Comparison of ENCODE assay signal across 8 cellular contexts in genomic region chr2:152421521-152422367, GRCh38.
A peak's percentile ranks its signal among the peaks of the same experiment; 100 is the strongest.
DNase-seq lines count a peak whose midpoint lies in the region; ATAC-seq and TF ChIP-seq lines count a peak whose summit lies in the region.

No MANE protein-coding gene starts in this region.

- peak overlapping the region; percentile 80 for H3K27ac ChIP-seq in subcutaneous abdominal adipose tissue (ENCODE audit: low read depth, low read length)

- no peak for TF ChIP-seq RAD21 in Ishikawa (IDR thresholded peaks at IDR 0.05; ENCODE audit: low read depth)

- H3K4me1 ChIP-seq in subcutaneous abdominal adipose tissue (ENCODE audit: control insufficient read depth in 5 of 5, insufficient read depth in 5 of 5, low read length in 5 of 5) = peaks cover 3 to 28% (median 20%) of the 10 kb centered on the region in 5 donors

- DNase-seq in Daoy (ENCODE audit: low read depth) (peak; percentile 93), amniotic epithelial cell (ENCODE audit: low read depth) (peak; percentile 97), iPS-NIHi7 (ENCODE audit: extremely low spot score) (peak; percentile 28), NCI-H345 (lab: John Stamatoyannopoulos, UW) (no peak), D341Med (ENCODE audit: low spot score) (no peak)

- H3K27me3 ChIP-seq in subcutaneous abdominal adipose tissue (ENCODE audit: control insufficient read depth in 5 of 5, insufficient read depth in 4 of 5, low read length in 5 of 5) = no peaks in the 10 kb centered on the region

- peak; percentile 85 for ATAC-seq in GM21619 (IDR thresholded peaks at IDR 0.05; ENCODE audit: unreplicated experiment)

- no peak for TF ChIP-seq EP300 in Ishikawa (IDR thresholded peaks at IDR 0.05; ENCODE audit: borderline replicate concordance)

- H3K9ac ChIP-seq in subcutaneous abdominal adipose tissue (ENCODE audit: low read length in 5 of 5) = peak overlapping the region in 3 of 5 donors; percentile 2 to 51 (median 8)

- H3K9me3 ChIP-seq in subcutaneous abdominal adipose tissue (ENCODE audit: control insufficient read depth in 5 of 5, low read length in 5 of 5) = no peaks in the 10 kb centered on the region

- H3K36me3 ChIP-seq in subcutaneous abdominal adipose tissue (ENCODE audit: control insufficient read depth in 5 of 5, insufficient read depth in 5 of 5, low read length in 5 of 5) = no peaks in the 10 kb centered on the region

- H3K4me3 ChIP-seq in subcutaneous abdominal adipose tissue (ENCODE audit: low read depth in 1 of 5, low read length in 5 of 5) = no peak overlapping the region

TF ChIP-seq in Ishikawa, 13 proteins besides CTCF, POLR2A, EP300 and RAD21:
- TF ChIP-seq EGR1 (IDR thresholded peaks at IDR 0.05) = no peak
- TF ChIP-seq, protein P1, sequence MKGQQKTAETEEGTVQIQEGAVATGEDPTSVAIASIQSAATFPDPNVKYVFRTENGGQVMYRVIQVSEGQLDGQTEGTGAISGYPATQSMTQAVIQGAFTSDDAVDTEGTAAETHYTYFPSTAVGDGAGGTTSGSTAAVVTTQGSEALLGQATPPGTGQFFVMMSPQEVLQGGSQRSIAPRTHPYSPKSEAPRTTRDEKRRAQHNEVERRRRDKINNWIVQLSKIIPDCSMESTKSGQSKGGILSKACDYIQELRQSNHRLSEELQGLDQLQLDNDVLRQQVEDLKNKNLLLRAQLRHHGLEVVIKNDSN (IDR thresholded peaks at IDR 0.05) = no peak; the same call in 1 of the 2 replicates
- TF ChIP-seq ZBTB7A (IDR thresholded peaks at IDR 0.05; ENCODE audit: low read depth) = no peak
- TF ChIP-seq MAX (IDR thresholded peaks at IDR 0.05) = no peak
- no peak for TF ChIP-seq FOXM1 (IDR thresholded peaks at IDR 0.05; ENCODE audit: borderline replicate concordance, low read depth)
- TF ChIP-seq, protein P2, sequence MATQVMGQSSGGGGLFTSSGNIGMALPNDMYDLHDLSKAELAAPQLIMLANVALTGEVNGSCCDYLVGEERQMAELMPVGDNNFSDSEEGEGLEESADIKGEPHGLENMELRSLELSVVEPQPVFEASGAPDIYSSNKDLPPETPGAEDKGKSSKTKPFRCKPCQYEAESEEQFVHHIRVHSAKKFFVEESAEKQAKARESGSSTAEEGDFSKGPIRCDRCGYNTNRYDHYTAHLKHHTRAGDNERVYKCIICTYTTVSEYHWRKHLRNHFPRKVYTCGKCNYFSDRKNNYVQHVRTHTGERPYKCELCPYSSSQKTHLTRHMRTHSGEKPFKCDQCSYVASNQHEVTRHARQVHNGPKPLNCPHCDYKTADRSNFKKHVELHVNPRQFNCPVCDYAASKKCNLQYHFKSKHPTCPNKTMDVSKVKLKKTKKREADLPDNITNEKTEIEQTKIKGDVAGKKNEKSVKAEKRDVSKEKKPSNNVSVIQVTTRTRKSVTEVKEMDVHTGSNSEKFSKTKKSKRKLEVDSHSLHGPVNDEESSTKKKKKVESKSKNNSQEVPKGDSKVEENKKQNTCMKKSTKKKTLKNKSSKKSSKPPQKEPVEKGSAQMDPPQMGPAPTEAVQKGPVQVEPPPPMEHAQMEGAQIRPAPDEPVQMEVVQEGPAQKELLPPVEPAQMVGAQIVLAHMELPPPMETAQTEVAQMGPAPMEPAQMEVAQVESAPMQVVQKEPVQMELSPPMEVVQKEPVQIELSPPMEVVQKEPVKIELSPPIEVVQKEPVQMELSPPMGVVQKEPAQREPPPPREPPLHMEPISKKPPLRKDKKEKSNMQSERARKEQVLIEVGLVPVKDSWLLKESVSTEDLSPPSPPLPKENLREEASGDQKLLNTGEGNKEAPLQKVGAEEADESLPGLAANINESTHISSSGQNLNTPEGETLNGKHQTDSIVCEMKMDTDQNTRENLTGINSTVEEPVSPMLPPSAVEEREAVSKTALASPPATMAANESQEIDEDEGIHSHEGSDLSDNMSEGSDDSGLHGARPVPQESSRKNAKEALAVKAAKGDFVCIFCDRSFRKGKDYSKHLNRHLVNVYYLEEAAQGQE (IDR thresholded peaks at IDR 0.05; ENCODE audit: low read depth) = no peak
- no peak for TF ChIP-seq TEAD4 (IDR thresholded peaks at IDR 0.05)
- no peak for TF ChIP-seq YY1 (IDR thresholded peaks at IDR 0.05; ENCODE audit: low read depth)
- TF ChIP-seq CEBPB (IDR thresholded peaks at IDR 0.05) = peak; percentile 91
- TF ChIP-seq NFIC (IDR thresholded peaks at IDR 0.05) = peak; percentile 32; the same call in 1 of the 2 replicates
- TF ChIP-seq TAF1 (IDR thresholded peaks at IDR 0.05; ENCODE audit: low read depth) = no peak
- no peak for TF ChIP-seq TCF12 (IDR thresholded peaks at IDR 0.05; ENCODE audit: low read depth)
- no peak for TF ChIP-seq CREB1 (IDR thresholded peaks at IDR 0.05; ENCODE audit: low read depth)

Comparison
In these comparisons a context has a peak if more than half of its experiments do, and no peak if none do; other contexts are left out.
1. DNase-seq: peak in Daoy (single experiment), amniotic epithelial cell (single experiment) and iPS-NIHi7 (single experiment); none in NCI-H345 (single experiment) and D341Med (single experiment).